Comparison of ENCODE assay signal across 2 cellular contexts in the genomic region with DNA sequence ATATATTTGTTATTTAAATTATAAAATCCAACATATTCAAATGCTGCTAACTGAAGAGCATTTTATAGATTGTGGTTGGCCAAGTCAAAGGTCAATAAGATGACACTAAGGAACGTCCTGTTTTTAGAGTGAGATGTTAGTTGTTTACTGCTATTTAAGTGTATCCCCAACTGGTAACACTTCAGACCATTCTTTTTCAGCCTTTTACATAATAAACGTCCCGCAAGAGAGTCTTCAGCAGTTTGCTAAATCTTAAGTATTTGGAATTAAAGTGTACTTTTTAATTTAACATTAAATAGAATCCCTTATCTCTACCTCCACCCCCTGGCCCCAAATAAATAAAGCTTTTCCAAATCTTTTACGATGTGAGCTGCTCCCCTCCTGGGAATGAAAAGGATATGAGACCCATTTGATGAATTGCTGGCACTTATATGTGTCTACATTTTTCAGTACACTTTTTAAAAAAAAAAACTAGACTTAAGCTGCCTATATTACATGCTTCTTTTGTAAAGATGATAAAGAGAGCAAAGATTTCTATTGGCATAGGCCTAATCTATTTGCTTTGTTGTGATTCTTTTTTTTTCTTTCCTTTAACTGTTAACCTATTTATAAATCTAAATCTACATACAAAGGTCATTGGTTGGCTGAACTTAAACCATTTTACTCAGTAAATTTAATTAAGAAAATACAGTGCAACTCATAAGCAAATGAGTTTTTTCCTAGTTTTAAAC.
TF ChIP-seq lines count a peak whose summit lies in the region.

No MANE protein-coding gene starts in this region.

TF ChIP-seq in A549, 52 proteins besides CTCF, POLR2A, EP300 and RAD21 (continued from another document):
- TF ChIP-seq, protein P1, sequence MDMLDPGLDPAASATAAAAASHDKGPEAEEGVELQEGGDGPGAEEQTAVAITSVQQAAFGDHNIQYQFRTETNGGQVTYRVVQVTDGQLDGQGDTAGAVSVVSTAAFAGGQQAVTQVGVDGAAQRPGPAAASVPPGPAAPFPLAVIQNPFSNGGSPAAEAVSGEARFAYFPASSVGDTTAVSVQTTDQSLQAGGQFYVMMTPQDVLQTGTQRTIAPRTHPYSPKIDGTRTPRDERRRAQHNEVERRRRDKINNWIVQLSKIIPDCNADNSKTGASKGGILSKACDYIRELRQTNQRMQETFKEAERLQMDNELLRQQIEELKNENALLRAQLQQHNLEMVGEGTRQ (IDR thresholded peaks at IDR 0.05): no peak
- TF ChIP-seq, protein P2, sequence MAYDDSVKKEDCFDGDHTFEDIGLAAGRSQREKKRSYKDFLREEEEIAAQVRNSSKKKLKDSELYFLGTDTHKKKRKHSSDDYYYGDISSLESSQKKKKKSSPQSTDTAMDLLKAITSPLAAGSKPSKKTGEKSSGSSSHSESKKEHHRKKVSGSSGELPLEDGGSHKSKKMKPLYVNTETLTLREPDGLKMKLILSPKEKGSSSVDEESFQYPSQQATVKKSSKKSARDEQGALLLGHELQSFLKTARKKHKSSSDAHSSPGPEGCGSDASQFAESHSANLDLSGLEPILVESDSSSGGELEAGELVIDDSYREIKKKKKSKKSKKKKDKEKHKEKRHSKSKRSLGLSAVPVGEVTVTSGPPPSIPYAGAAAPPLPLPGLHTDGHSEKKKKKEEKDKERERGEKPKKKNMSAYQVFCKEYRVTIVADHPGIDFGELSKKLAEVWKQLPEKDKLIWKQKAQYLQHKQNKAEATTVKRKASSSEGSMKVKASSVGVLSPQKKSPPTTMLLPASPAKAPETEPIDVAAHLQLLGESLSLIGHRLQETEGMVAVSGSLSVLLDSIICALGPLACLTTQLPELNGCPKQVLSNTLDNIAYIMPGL (CRISPR knock-in tag; IDR thresholded peaks at IDR 0.05; ENCODE audit: borderline replicate concordance): no peak
- TF ChIP-seq TP53 (CRISPR knock-in tag; IDR thresholded peaks at IDR 0.05) (no peak), HDAC2 (IDR thresholded peaks at IDR 0.05) (no peak)
TF ChIP-seq in A549: peak in this region for 0.

TF ChIP-seq in HEK293, 187 proteins besides CTCF, POLR2A, EP300 and RAD21 (continued from another document):
- TF ChIP-seq, protein P3, sequence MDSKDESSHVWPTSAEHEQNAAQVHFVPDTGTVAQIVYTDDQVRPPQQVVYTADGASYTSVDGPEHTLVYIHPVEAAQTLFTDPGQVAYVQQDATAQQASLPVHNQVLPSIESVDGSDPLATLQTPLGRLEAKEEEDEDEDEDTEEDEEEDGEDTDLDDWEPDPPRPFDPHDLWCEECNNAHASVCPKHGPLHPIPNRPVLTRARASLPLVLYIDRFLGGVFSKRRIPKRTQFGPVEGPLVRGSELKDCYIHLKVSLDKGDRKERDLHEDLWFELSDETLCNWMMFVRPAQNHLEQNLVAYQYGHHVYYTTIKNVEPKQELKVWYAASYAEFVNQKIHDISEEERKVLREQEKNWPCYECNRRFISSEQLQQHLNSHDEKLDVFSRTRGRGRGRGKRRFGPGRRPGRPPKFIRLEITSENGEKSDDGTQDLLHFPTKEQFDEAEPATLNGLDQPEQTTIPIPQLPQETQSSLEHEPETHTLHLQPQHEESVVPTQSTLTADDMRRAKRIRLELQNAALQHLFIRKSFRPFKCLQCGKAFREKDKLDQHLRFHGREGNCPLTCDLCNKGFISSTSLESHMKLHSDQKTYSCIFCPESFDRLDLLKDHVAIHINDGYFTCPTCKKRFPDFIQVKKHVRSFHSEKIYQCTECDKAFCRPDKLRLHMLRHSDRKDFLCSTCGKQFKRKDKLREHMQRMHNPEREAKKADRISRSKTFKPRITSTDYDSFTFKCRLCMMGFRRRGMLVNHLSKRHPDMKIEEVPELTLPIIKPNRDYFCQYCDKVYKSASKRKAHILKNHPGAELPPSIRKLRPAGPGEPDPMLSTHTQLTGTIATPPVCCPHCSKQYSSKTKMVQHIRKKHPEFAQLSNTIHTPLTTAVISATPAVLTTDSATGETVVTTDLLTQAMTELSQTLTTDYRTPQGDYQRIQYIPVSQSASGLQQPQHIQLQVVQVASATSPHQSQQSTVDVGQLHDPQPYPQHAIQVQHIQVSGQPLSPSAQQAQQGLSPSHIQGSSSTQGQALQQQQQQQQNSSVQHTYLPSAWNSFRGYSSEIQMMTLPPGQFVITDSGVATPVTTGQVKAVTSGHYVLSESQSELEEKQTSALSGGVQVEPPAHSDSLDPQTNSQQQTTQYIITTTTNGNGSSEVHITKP (tag by site-specific recombination; IDR thresholded peaks at IDR 0.05): peak; percentile 35; the same call in 1 of the 2 replicates
- TF ChIP-seq ZNF596 (tag by site-specific recombination; IDR thresholded peaks at IDR 0.05) (peak; percentile 53; the same call in 1 of the 2 replicates), IKZF3 (tag by site-specific recombination; IDR thresholded peaks at IDR 0.05) (peak; percentile 67; the same call in 1 of the 2 replicates), TCF7L2 (IDR thresholded peaks at IDR 0.05; ENCODE audit: borderline replicate concordance, low read depth, low read length) (peak; percentile 24; the same call in 1 of the 2 replicates), ZNF341 (tag by site-specific recombination; IDR thresholded peaks at IDR 0.05; ENCODE audit: low read depth) (peak; percentile 49), ZIC2 (tag by site-specific recombination; IDR thresholded peaks at IDR 0.05) (peak; percentile 41; the same call in 1 of the 2 replicates), MZF1 (tag by site-specific recombination; IDR thresholded peaks at IDR 0.05; ENCODE audit: borderline replicate concordance) (peak; percentile 52; the same call in 1 of the 2 replicates), ZBTB8A (tag by site-specific recombination; IDR thresholded peaks at IDR 0.05) (0 out of 2 replicates have a peak, but pooled peaks have one; percentile 11), ZNF561 (tag by site-specific recombination; IDR thresholded peaks at IDR 0.05; ENCODE audit: borderline replicate concordance) (peak; percentile 32; the same call in 1 of the 2 replicates), PRDM1 (tag by site-specific recombination; IDR thresholded peaks at IDR 0.05) (no peak), ZNF629 (tag by site-specific recombination; IDR thresholded peaks at IDR 0.05) (no peak), GLIS1 (tag by site-specific recombination; IDR thresholded peaks at IDR 0.05) (peak; percentile 37), ZNF211 (tag by site-specific recombination; IDR thresholded peaks at IDR 0.05; ENCODE audit: low read depth) (no peak), ZXDB (tag by site-specific recombination; IDR thresholded peaks at IDR 0.05) (0 out of 2 replicates have a peak, but pooled peaks have one; percentile 10), ZNF221 (tag by site-specific recombination; IDR thresholded peaks at IDR 0.05; ENCODE audit: borderline replicate concordance) (no peak), FEZF1 (tag by site-specific recombination; IDR thresholded peaks at IDR 0.05) (peak; percentile 52)
- TF ChIP-seq, protein P4, sequence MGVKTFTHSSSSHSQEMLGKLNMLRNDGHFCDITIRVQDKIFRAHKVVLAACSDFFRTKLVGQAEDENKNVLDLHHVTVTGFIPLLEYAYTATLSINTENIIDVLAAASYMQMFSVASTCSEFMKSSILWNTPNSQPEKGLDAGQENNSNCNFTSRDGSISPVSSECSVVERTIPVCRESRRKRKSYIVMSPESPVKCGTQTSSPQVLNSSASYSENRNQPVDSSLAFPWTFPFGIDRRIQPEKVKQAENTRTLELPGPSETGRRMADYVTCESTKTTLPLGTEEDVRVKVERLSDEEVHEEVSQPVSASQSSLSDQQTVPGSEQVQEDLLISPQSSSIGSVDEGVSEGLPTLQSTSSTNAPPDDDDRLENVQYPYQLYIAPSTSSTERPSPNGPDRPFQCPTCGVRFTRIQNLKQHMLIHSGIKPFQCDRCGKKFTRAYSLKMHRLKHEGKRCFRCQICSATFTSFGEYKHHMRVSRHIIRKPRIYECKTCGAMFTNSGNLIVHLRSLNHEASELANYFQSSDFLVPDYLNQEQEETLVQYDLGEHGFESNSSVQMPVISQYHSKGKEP (tag by site-specific recombination; IDR thresholded peaks at IDR 0.05): 0 out of 2 replicates have a peak, but pooled peaks have one; percentile 32
